1 cellular context compared by ENCODE assay signal in the genomic region with DNA sequence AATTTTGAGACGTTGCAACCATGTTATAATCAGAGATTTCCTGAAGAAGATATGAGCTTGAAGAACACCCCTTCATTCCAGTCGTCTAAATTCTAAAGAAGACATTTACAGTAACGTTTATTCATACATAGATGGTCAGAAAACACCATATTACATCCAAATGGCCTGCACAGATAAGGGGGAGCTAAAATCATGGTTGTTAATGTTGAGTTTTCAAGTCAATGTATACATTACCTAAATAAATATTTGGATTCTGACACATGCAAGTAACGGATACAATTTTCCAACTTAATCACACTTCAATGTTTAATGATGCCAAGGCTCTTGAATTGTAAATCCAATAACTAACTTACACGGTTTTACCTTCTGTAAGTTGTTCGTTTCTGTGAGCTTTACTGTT.
TF ChIP-seq lines count a peak whose summit lies in the region.

No MANE protein-coding gene starts in this region.

TF ChIP-seq in HCT116, 20 proteins besides CTCF, POLR2A, EP300 and RAD21 (continued from another document):
- TF ChIP-seq, protein P1, sequence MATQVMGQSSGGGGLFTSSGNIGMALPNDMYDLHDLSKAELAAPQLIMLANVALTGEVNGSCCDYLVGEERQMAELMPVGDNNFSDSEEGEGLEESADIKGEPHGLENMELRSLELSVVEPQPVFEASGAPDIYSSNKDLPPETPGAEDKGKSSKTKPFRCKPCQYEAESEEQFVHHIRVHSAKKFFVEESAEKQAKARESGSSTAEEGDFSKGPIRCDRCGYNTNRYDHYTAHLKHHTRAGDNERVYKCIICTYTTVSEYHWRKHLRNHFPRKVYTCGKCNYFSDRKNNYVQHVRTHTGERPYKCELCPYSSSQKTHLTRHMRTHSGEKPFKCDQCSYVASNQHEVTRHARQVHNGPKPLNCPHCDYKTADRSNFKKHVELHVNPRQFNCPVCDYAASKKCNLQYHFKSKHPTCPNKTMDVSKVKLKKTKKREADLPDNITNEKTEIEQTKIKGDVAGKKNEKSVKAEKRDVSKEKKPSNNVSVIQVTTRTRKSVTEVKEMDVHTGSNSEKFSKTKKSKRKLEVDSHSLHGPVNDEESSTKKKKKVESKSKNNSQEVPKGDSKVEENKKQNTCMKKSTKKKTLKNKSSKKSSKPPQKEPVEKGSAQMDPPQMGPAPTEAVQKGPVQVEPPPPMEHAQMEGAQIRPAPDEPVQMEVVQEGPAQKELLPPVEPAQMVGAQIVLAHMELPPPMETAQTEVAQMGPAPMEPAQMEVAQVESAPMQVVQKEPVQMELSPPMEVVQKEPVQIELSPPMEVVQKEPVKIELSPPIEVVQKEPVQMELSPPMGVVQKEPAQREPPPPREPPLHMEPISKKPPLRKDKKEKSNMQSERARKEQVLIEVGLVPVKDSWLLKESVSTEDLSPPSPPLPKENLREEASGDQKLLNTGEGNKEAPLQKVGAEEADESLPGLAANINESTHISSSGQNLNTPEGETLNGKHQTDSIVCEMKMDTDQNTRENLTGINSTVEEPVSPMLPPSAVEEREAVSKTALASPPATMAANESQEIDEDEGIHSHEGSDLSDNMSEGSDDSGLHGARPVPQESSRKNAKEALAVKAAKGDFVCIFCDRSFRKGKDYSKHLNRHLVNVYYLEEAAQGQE (IDR thresholded peaks at IDR 0.05; ENCODE audit: low read depth): no peak
- TF ChIP-seq EZH2 (IDR thresholded peaks at IDR 0.05): no peak
- TF ChIP-seq SIN3A (IDR thresholded peaks at IDR 0.05; ENCODE audit: low read depth): no peak
- no peak for TF ChIP-seq POLR2AphosphoS5 (IDR thresholded peaks at IDR 0.05; ENCODE audit: low read depth, low read length)
- no peak for TF ChIP-seq ZNF274 (IDR thresholded peaks at IDR 0.05; ENCODE audit: low read depth, low read length)
